14 cellular contexts compared by ENCODE assay signal in genomic region chr12:68237523-68238070, GRCh38. TPM values are rescaled to one million over a fixed set of nuclear protein-coding genes. Genes with fewer than 3 reads are reported as not detected.
A peak's percentile ranks its signal among the peaks of the same experiment; 100 is the strongest.
DNase-seq lines count a peak whose midpoint lies in the region; ATAC-seq, FAIRE-seq and TF ChIP-seq lines count a peak whose summit lies in the region.
"Had no signal": no experiment of that assay in that cellular context is flagged by ENCODE, and none has a peak within 500 bp of the region (broad histone marks: within the 10 kb centered on the region; RNA-seq: fewer than 3 reads in every experiment).

No MANE protein-coding gene starts in this region.

- TF ChIP-seq EP300 in GM12878 (IDR thresholded peaks at IDR 0.05; ENCODE audit: borderline replicate concordance in 1 of 2, control insufficient read depth in 1 of 2, low read depth in 2 of 2, low read length in 2 of 2): no peak

- no peaks in the 10 kb centered on the region for H3K79me2 ChIP-seq in GM12878 (ENCODE audit: control insufficient read depth, insufficient read depth, low read length)
- H3K79me2 ChIP-seq in neural progenitor cell (ENCODE audit: low read depth): no peaks in the 10 kb centered on the region

- TF ChIP-seq RAD21 in GM12878 (IDR thresholded peaks at IDR 0.05; ENCODE audit: insufficient read depth, low read depth, low read length): no peak

- no peak for FAIRE-seq in GM12878 (lab: Jason Lieb, UNC)

- in situ Hi-C loops in GM12878 (cut with MboI): no loop called here

- DNase-seq in CD4-positive, alpha-beta T cell: no peak
- peak; percentile 22 for DNase-seq in HFFc6
- DNase-seq in GM12878 (ENCODE audit: low read depth, low spot score): no peak
- DNase-seq in neural progenitor cell (ENCODE audit: low spot score): no peak
- DNase-seq in NCI-H2227 treated with DMSO at 0.1 percent for 48 hours (lab: John Stamatoyannopoulos, UW): no peak
- DNase-seq: activated CD4-positive, CD25-positive, alpha-beta regulatory T cell; activated naive CD4-positive, alpha-beta T cell; lower lobe of right lung; NCI-H2107 had no signal

- H3K27me3 Mint-ChIP-seq in CD4-positive, alpha-beta T cell: no peaks in the 10 kb centered on the region
- H3K27me3 Mint-ChIP-seq in HFFc6 (ENCODE audit: insufficient read depth) (peaks cover 7% of the 10 kb centered on the region), neural progenitor cell (ENCODE audit: insufficient read depth, low read depth) (peaks cover 10% of the 10 kb centered on the region)

- H3K36me3 Mint-ChIP-seq in CD4-positive, alpha-beta T cell (ENCODE audit: low read depth): no peaks in the 10 kb centered on the region
- H3K36me3 Mint-ChIP-seq in HFFc6 (ENCODE audit: low read depth): no peaks in the 10 kb centered on the region
- H3K36me3 Mint-ChIP-seq in neural progenitor cell: no peaks in the 10 kb centered on the region

- RAD21 ChIA-PET in GM12878 (lab: Charles Lee; ENCODE audit: unreplicated experiment): interaction anchor here (1.0 to 2.5 kb wide), 3 partner anchors 17 to 80 kb away, joined by 3 to 16 read pairs (median 4); no protein-coding TSS in a partner anchor

- H3K4me2 ChIP-seq in GM12878 (ENCODE audit: control insufficient read depth, insufficient read depth): peak overlapping the region; percentile 86; the same call in 1 of the 2 replicates
- H3K4me2 ChIP-seq in neural progenitor cell: no peak overlapping the region

- no peaks in the 10 kb centered on the region for H3F3A ChIP-seq in neural progenitor cell (ENCODE audit: low read depth)

- CTCF ChIA-PET in CD4-positive, alpha-beta T cell (lab: Charles Lee): no interaction called here
- CTCF ChIA-PET in GM12878 (lab: Yijun Ruan, JAX): interaction anchor here (0.6 to 4.2 kb wide), 6 partner anchors 15 to 574 kb away, joined by 3 to 47 read pairs (median 6); no protein-coding TSS in a partner anchor

- peak overlapping the region; percentile 98 for H2AFZ ChIP-seq in GM12878 (ENCODE audit: control insufficient read depth, low read depth, low read length)
- peak overlapping the region; percentile 44 for H2AFZ ChIP-seq in neural progenitor cell (replicated peaks)

- H3K4me1 Mint-ChIP-seq in CD4-positive, alpha-beta T cell (ENCODE audit: low read depth): peaks cover 61% of the 10 kb centered on the region
- peaks cover 50% of the 10 kb centered on the region for H3K4me1 Mint-ChIP-seq in HFFc6 (ENCODE audit: low read depth)
- H3K4me1 Mint-ChIP-seq in neural progenitor cell: peaks cover 35% of the 10 kb centered on the region

- intact Hi-C loops in CD4-positive, alpha-beta T cell (cut with DNase I, micrococcal nuclease): loop anchor here in 1 of 2 experiments (2.0 to 5.0 kb wide), 2 partner anchors 63 to 80 kb away; no protein-coding TSS in a partner anchor
- intact Hi-C loops in GM12878 (cut with micrococcal nuclease; ENCODE audit: unreplicated experiment): no loop called here

- H3K27ac Mint-ChIP-seq in CD4-positive, alpha-beta T cell: peak overlapping the region; percentile 89
- H3K27ac Mint-ChIP-seq in HFFc6: peak overlapping the region; percentile 64
- H3K27ac Mint-ChIP-seq in neural progenitor cell: peak overlapping the region; percentile 67

- TF ChIP-seq CTCF in CD4-positive, alpha-beta T cell (IDR thresholded peaks at IDR 0.05): no peak
- TF ChIP-seq CTCF in HFFc6 (IDR thresholded peaks at IDR 0.05) (no peak), GM12878 (IDR thresholded peaks at IDR 0.05 in 2 of 3, conservative IDR thresholded peaks at IDR 0.05 in 1 of 3; ENCODE audit: control insufficient read depth in 2 of 3, extremely low read depth in 1 of 3, insufficient read depth in 1 of 3, low read depth in 3 of 3, low read length in 3 of 3) (no peak), neural progenitor cell (IDR thresholded peaks at IDR 0.05) (no peak)

- ATAC-seq in CD4-positive, alpha-beta T cell (ENCODE audit: poor library complexity): no peak
- ATAC-seq in GM12878 (peak; percentile 7), HG02981 (IDR thresholded peaks at IDR 0.05; ENCODE audit: unreplicated experiment) (no peak), HG03469 (IDR thresholded peaks at IDR 0.05; ENCODE audit: unreplicated experiment) (no peak), GM18858 (IDR thresholded peaks at IDR 0.05; ENCODE audit: unreplicated experiment) (no peak)

- 1% methylated on average over 3 of the region's 3 CpGs for WGBS in GM12878 (ENCODE audit: insufficient coverage, insufficient replicate concordance, low lambda C conversion rate, missing lambda C conversion rate)

- H3K27ac ChIP-seq in CD4-positive, alpha-beta T cell (ENCODE audit: low read depth, low read length): no peak overlapping the region
- H3K27ac ChIP-seq in GM12878 (ENCODE audit: control insufficient read depth, insufficient read depth): no peak overlapping the region
- no peak overlapping the region for H3K27ac ChIP-seq in neural progenitor cell
- H3K27ac ChIP-seq: vagina had no signal

- H3K27me3 ChIP-seq in CD4-positive, alpha-beta T cell (ENCODE audit: control insufficient read depth, insufficient read depth, low read length): no peaks in the 10 kb centered on the region
- H3K27me3 ChIP-seq in GM12878 (replicated peaks in 1 of 2; ENCODE audit: control insufficient read depth in 2 of 2, insufficient read depth in 2 of 2, low read length in 1 of 2): no peaks in the 10 kb centered on the region
- H3K27me3 ChIP-seq in neural progenitor cell: no peaks in the 10 kb centered on the region
- H3K27me3 ChIP-seq: vagina had no signal

- H3K4me3 ChIP-seq in GM12878 (no peak overlapping the region), neural progenitor cell (no peak overlapping the region)

- peak overlapping the region; percentile 92 for H3K4me3 Mint-ChIP-seq in CD4-positive, alpha-beta T cell
- H3K4me3 Mint-ChIP-seq in HFFc6 (peak overlapping the region; percentile 44), neural progenitor cell (no peak overlapping the region)

- POLR2A ChIA-PET in CD4-positive, alpha-beta T cell (lab: Charles Lee): no interaction called here
- POLR2A ChIA-PET in GM12878 (lab: Charles Lee): interaction anchor here (1.6 kb wide), 1 partner anchor 53 kb away, joined by 6 read pairs; no protein-coding TSS in a partner anchor

- no peaks in the 10 kb centered on the region for H4K20me1 ChIP-seq in GM12878 (ENCODE audit: control insufficient read depth, insufficient read depth)
- H4K20me1 ChIP-seq in neural progenitor cell (ENCODE audit: low read depth): no peaks in the 10 kb centered on the region

- H3K9ac ChIP-seq in GM12878 (ENCODE audit: control insufficient read depth, insufficient read depth, low read length): no peak overlapping the region
- no peak overlapping the region for H3K9ac ChIP-seq in neural progenitor cell

- H3K36me3 ChIP-seq in GM12878 (ENCODE audit: control insufficient read depth in 2 of 2, insufficient read depth in 2 of 2, low read length in 1 of 2) (no peaks in the 10 kb centered on the region), neural progenitor cell (no peaks in the 10 kb centered on the region)
- H3K36me3 ChIP-seq: lower lobe of right lung, vagina had no signal

- no peaks in the 10 kb centered on the region for H3K9me3 ChIP-seq in CD4-positive, alpha-beta T cell (ENCODE audit: control insufficient read depth, low read length)
- H3K9me3 ChIP-seq in GM12878 (replicated peaks; ENCODE audit: control insufficient read depth, insufficient read depth, low read length): peaks cover under 1% of the 10 kb centered on the region; the same call in 1 of the 3 replicates
- H3K9me3 ChIP-seq in neural progenitor cell (ENCODE audit: low read depth): no peaks in the 10 kb centered on the region
- H3K9me3 ChIP-seq: lower lobe of right lung, vagina had no signal

- H3K4me1 ChIP-seq in GM12878 (ENCODE audit: control insufficient read depth, insufficient read depth, low read length) (peaks cover 34% of the 10 kb centered on the region), neural progenitor cell (peaks cover 5% of the 10 kb centered on the region)

- SMC1A ChIA-PET in GM12878 (lab: Charles Lee; ENCODE audit: uncharacterized antibody, unreplicated experiment): interaction anchor here (0.9 to 2.3 kb wide), 11 partner anchors 13 to 97 kb away, joined by 3 to 14 read pairs (median 5); no protein-coding TSS in a partner anchor

- no peaks in the 10 kb centered on the region for H3K9me3 Mint-ChIP-seq in CD4-positive, alpha-beta T cell
- H3K9me3 Mint-ChIP-seq in HFFc6 (no peaks in the 10 kb centered on the region), neural progenitor cell (no peaks in the 10 kb centered on the region)
- H3K9me3 Mint-ChIP-seq: IgD-negative memory B cell had no signal

- no peak for TF ChIP-seq POLR2A in GM12878 (IDR thresholded peaks at IDR 0.05; ENCODE audit: low read depth, low read length)

- no TSS peak for BruUV-seq in GM12878 (replicated peaks; lab: Mats Ljungman, UMichigan)

RNA-seq across cellular contexts. Expression of gene IL26, which starts 12.0 kb away (rescaled TPM):
- under 1 TPM in 1 of 2 experiments, not detected in 1; 0.25 TPM for total RNA-seq in CD4-positive, alpha-beta T cell
- not detected for total RNA-seq in HFFc6 (2021; fragmentation: NEBNext Ultra II Directional; extraction: Animal tissue kit (Norgen Biotek cat#: 25700))
- total RNA-seq in GM12878 (2013; cell fraction: nucleolus; rRNA removed): not detected in 2 replicates
- total RNA-seq in GM12878 (2014; rRNA removed) (not detected in 2 replicates), GM12878 (2014; rRNA removed; fragmentation: Illumina TruSeq; extraction: Trizol) (not detected in 2 replicates), GM12878 (2021) (not detected in 2 replicates), neural progenitor cell (ENCODE audit: low replicate concordance) (not detected in 2 replicates)
- not detected for polyA plus RNA-seq in GM12878 (2011; ENCODE audit: low read depth)
- polyA plus RNA-seq in GM12878 (2011; rRNA removed) (not detected in 2 replicates), GM12878 (2014; fragmentation: Illumina TruSeq; extraction: Trizol) (not detected in 2 replicates), GM12878 (2014; fragmentation: Nextera tagmentation; extraction: Ambion mirVana) (not detected), GM12878 (2014; rRNA removed) (not detected in 2 replicates), GM12878 (2016; fragmentation: Nextera tagmentation; extraction: Ambion mirVana) (not detected)
- polyA plus RNA-seq in GM12878 (2011; cell fraction: cytosol; rRNA removed): not detected in 2 replicates
- not detected in 2 replicates for polyA plus RNA-seq in GM12878 (2011; cell fraction: nucleus; rRNA removed)
- polyA plus RNA-seq in GM12878 (2012): not detected in 2 replicates
- not detected in 2 replicates for polyA minus RNA-seq in GM12878 (2011; rRNA and poly(A)+ RNA removed)
- not detected in 2 replicates for polyA minus RNA-seq in GM12878 (2011; cell fraction: cytosol; rRNA and poly(A)+ RNA removed)
- not detected in 2 replicates for polyA minus RNA-seq in GM12878 (2011; cell fraction: nucleus; rRNA and poly(A)+ RNA removed)
- total RNA-seq: lower lobe of right lung, vagina had no signal
- polyA plus RNA-seq: IgD-negative memory B cell had no signal

RNA-seq across cellular contexts. Expression of gene IL22, which starts 15.8 kb away (rescaled TPM):
- total RNA-seq in CD4-positive, alpha-beta T cell: not detected
- not detected for total RNA-seq in HFFc6 (2021; fragmentation: NEBNext Ultra II Directional; extraction: Animal tissue kit (Norgen Biotek cat#: 25700))
- total RNA-seq in GM12878 (2013; cell fraction: nucleolus; rRNA removed): not detected in 2 replicates
- not detected in 2 replicates for total RNA-seq in GM12878 (2014; rRNA removed)
- not detected in 2 replicates for total RNA-seq in GM12878 (2014; rRNA removed; fragmentation: Illumina TruSeq; extraction: Trizol)
- not detected in 2 replicates for total RNA-seq in GM12878 (2021)
- polyA plus RNA-seq in GM12878 (2011; ENCODE audit: low read depth): not detected
- polyA plus RNA-seq in GM12878 (2011; rRNA removed): not detected in 2 replicates
- not detected in 2 replicates for polyA plus RNA-seq in GM12878 (2011; cell fraction: cytosol; rRNA removed)
- not detected in 2 replicates for polyA plus RNA-seq in GM12878 (2011; cell fraction: nucleus; rRNA removed)
- polyA plus RNA-seq in GM12878 (2012): not detected in 2 replicates
- polyA plus RNA-seq in GM12878 (2014; fragmentation: Illumina TruSeq; extraction: Trizol): not detected in 2 replicates
- not detected for polyA plus RNA-seq in GM12878 (2014; fragmentation: Nextera tagmentation; extraction: Ambion mirVana)
- polyA plus RNA-seq in GM12878 (2014; rRNA removed): not detected in 2 replicates
- polyA plus RNA-seq in GM12878 (2016; fragmentation: Nextera tagmentation; extraction: Ambion mirVana): not detected
- polyA minus RNA-seq in GM12878 (2011; rRNA and poly(A)+ RNA removed): not detected in 2 replicates
- polyA minus RNA-seq in GM12878 (2011; cell fraction: cytosol; rRNA and poly(A)+ RNA removed): not detected in 2 replicates
- polyA minus RNA-seq in GM12878 (2011; cell fraction: nucleus; rRNA and poly(A)+ RNA removed): not detected in 2 replicates
- not detected in 2 replicates for total RNA-seq in neural progenitor cell (ENCODE audit: low replicate concordance)
- total RNA-seq: lower lobe of right lung, vagina had no signal
- polyA plus RNA-seq: IgD-negative memory B cell had no signal
